ENCODE assay signal across 8 cellular contexts in genomic region chr2:168210898-168211570, GRCh38. TPM values are rescaled to one million over a fixed set of nuclear protein-coding genes. Genes with fewer than 3 reads are reported as not detected.
DNase-seq lines count a peak whose midpoint lies in the region; ATAC-seq and TF ChIP-seq lines count a peak whose summit lies in the region.

No MANE protein-coding gene starts in this region.

- peaks cover 48% of the 10 kb centered on the region for H3K4me1 Mint-ChIP-seq in CD4-positive, alpha-beta T cell (ENCODE audit: low read depth)

- peaks cover 10% of the 10 kb centered on the region for H3F3A ChIP-seq in PC-3 (ENCODE audit: low read length, unreplicated experiment)

- no peaks in the 10 kb centered on the region for H3K9me3 ChIP-seq in CD4-positive, alpha-beta T cell (ENCODE audit: control insufficient read depth, low read length)
- no peaks in the 10 kb centered on the region for H3K9me3 ChIP-seq in PC-3 (ENCODE audit: low read length)

- 0 out of 2 replicates have a peak overlapping the region, but pooled peaks have one; percentile 6 for H2AFZ ChIP-seq in PC-3 (ENCODE audit: low read length)

- ATAC-seq in CD4-positive, alpha-beta T cell (ENCODE audit: poor library complexity): peak; percentile 64
- ATAC-seq in HG02885 (IDR thresholded peaks at IDR 0.05; ENCODE audit: poor library complexity, unreplicated experiment) (peak; percentile 71), PC-3 (peak; percentile 88), HG03039 (IDR thresholded peaks at IDR 0.05; ENCODE audit: unreplicated experiment) (no peak)

- no TSS peak for BruUV-seq in PC-3 (replicated peaks; lab: Mats Ljungman, UMichigan)

- peaks cover 8% of the 10 kb centered on the region for H3K36me3 Mint-ChIP-seq in CD4-positive, alpha-beta T cell (ENCODE audit: low read depth)

- peak overlapping the region; percentile 52 for H3K4me3 Mint-ChIP-seq in CD4-positive, alpha-beta T cell

- intact Hi-C loops in CD4-positive, alpha-beta T cell (cut with DNase I, micrococcal nuclease): no loop called here
- intact Hi-C loops in PC-3 (cut with micrococcal nuclease): loop anchor here (1.0 to 5.0 kb wide), 5 partner anchors 13 to 74 kb away; no protein-coding TSS in a partner anchor

- H3K4me1 ChIP-seq in PC-3 (ENCODE audit: insufficient read depth, low read length): peaks cover 43% of the 10 kb centered on the region

- H3K9me2 ChIP-seq in PC-3 (replicated peaks; ENCODE audit: low read length): no peaks in the 10 kb centered on the region

- no peaks in the 10 kb centered on the region for H3K9me3 Mint-ChIP-seq in CD4-positive, alpha-beta T cell

- H3K27me3 Mint-ChIP-seq in CD4-positive, alpha-beta T cell: no peaks in the 10 kb centered on the region

- H3K4me2 ChIP-seq in PC-3 (ENCODE audit: low read length): peak overlapping the region; percentile 78

- TF ChIP-seq CTCF in CD4-positive, alpha-beta T cell (IDR thresholded peaks at IDR 0.05): no peak
- TF ChIP-seq CTCF in PC-3 (conservative IDR thresholded peaks at IDR 0.05; ENCODE audit: low read depth, low read length): no peak

- H3K27ac ChIP-seq in CD4-positive, alpha-beta T cell (ENCODE audit: low read depth, low read length): no peak overlapping the region
- H3K27ac ChIP-seq in PC-3 (ENCODE audit: low read length): peak overlapping the region; percentile 97
- peak overlapping the region; percentile 80 for H3K27ac ChIP-seq in epithelial cell of prostate

- H3K4me3 ChIP-seq in PC-3 (ENCODE audit: low read length): peak overlapping the region; percentile 39

- no peak overlapping the region for H3K27ac Mint-ChIP-seq in CD4-positive, alpha-beta T cell

- no peak for DNase-seq in CD4-positive, alpha-beta T cell
- DNase-seq in PC-3 (peak; percentile 95), epithelial cell of prostate (ENCODE audit: low read depth, low spot score) (peak; percentile 92), renal cortical epithelial cell (ENCODE audit: low read depth) (peak; percentile 99), cerebellar cortex (ENCODE audit: low spot score) (no peak), NCI-H2227 treated with DMSO at 0.1 percent for 48 hours (lab: John Stamatoyannopoulos, UW) (no peak)

- no peaks in the 10 kb centered on the region for H4K20me1 ChIP-seq in PC-3 (ENCODE audit: low read length)

- CTCF ChIA-PET in CD4-positive, alpha-beta T cell (lab: Charles Lee): no interaction called here
- CTCF ChIA-PET in PC-3 (lab: Charles Lee): interaction anchor here (0.6 to 1.0 kb wide), 2 partner anchors 55 to 75 kb away, joined by 3 to 7 read pairs; no protein-coding TSS in a partner anchor

- H3K9ac ChIP-seq in PC-3 (ENCODE audit: low read length): peak overlapping the region; percentile 87

- POLR2A ChIA-PET in CD4-positive, alpha-beta T cell (lab: Charles Lee): no interaction called here
- POLR2A ChIA-PET in PC-3 (lab: Charles Lee; ENCODE audit: unreplicated experiment): interaction anchor here (0.5 kb wide), 1 partner anchor 36 kb away, joined by 3 read pairs; the partner anchor contains the start of gene STK39

- 0 out of 2 replicates have a peak, but pooled peaks cover 2% of the 10 kb centered on the region for H3K36me3 ChIP-seq in PC-3 (ENCODE audit: low read depth, low read length)

- H3K79me2 ChIP-seq in PC-3 (ENCODE audit: low read length): peaks cover 84% of the 10 kb centered on the region

- H3K27me3 ChIP-seq in CD4-positive, alpha-beta T cell (ENCODE audit: control insufficient read depth, insufficient read depth, low read length): no peaks in the 10 kb centered on the region
- no peaks in the 10 kb centered on the region for H3K27me3 ChIP-seq in PC-3 (ENCODE audit: low read length)

RNA-seq across cellular contexts. Expression of gene STK39, which starts 36.4 kb away (rescaled TPM):
- total RNA-seq in CD4-positive, alpha-beta T cell: 1 to 10 TPM; 7.9 to 9.5 TPM
- total RNA-seq in PC-3 (2014; rRNA removed) (17.9 and 20.8 TPM in 2 replicates), renal cortical epithelial cell (13.8 and 19.3 TPM in 2 replicates)

Comparison
In these comparisons a context has a peak if more than half of its experiments do, and no peak if none do; other contexts are left out.
1. DNase-seq: peak in PC-3 (single experiment), epithelial cell of prostate (single experiment) and renal cortical epithelial cell (single experiment); none in CD4-positive, alpha-beta T cell (0 of 10), cerebellar cortex (single experiment) and NCI-H2227 treated with DMSO at 0.1 percent for 48 hours (single experiment).